20 cellular contexts compared by ENCODE assay signal in genomic region chr5:14223372-14223771, GRCh38.
DNase-seq lines count a peak whose midpoint lies in the region; ATAC-seq, FAIRE-seq and TF ChIP-seq lines count a peak whose summit lies in the region.
"Had no signal": no experiment of that assay in that cellular context is flagged by ENCODE, and none has a peak within 500 bp of the region (broad histone marks: within the 10 kb centered on the region; RNA-seq: fewer than 3 reads in every experiment).

No MANE protein-coding gene starts in this region.

- peak; percentile 35 for DNase-seq in NK-92 treated with Interleukin-12 subunit alpha and Interleukin-12 subunit beta, amount 100 ng/mL, for 24 hours (lab: John Stamatoyannopoulos, UW)
- DNase-seq in NK-92 (lab: John Stamatoyannopoulos, UW; ENCODE audit: unreplicated experiment) (no peak), GM12878 (ENCODE audit: low read depth, low spot score) (no peak), nephron progenitor cell (no peak), HAP-1 (ENCODE audit: low spot score in 2 of 2) (no peak), ecto neural progenitor cell (ENCODE audit: low spot score) (no peak)
- DNase-seq in stimulated activated CD4-positive, alpha-beta T cell treated with anti-CD3 and anti-CD28 coated beads, Interleukin-2, amount 100 ng/mL, for 24 hours = no peak
- DNase-seq: adrenal gland; CD8-positive, alpha-beta memory T cell; heart left ventricle; left colon; naive thymus-derived CD4-positive, alpha-beta T cell; NCI-H1105 treated with DMSO at 0.1 percent for 48 hours; OCI-M1; retina; stimulated activated CD4-positive, alpha-beta T cell treated with anti-CD3 and anti-CD28 coated beads, Interleukin-2, amount 100 ng/mL, for 48 hours had no signal

- POLR2A ChIA-PET in GM12878 (lab: Charles Lee) = interaction anchor here (0.6 to 1.8 kb wide), 2 partner anchors 10 to 52 kb away, joined by 3 to 4 read pairs; no protein-coding TSS in a partner anchor

- H3K4me2 ChIP-seq in GM12878 (ENCODE audit: control insufficient read depth, insufficient read depth) = no peak overlapping the region

- H3K4me3 ChIP-seq in GM12878 = no peak overlapping the region
- no peak overlapping the region for H3K4me3 ChIP-seq in HAP-1
- H3K4me3 ChIP-seq: adrenal gland, esophagus muscularis mucosa, heart left ventricle had no signal

- peaks cover 70% of the 10 kb centered on the region for H3K79me2 ChIP-seq in GM12878 (ENCODE audit: control insufficient read depth, insufficient read depth, low read length)

- SMC1A ChIA-PET in GM12878 (lab: Charles Lee; ENCODE audit: uncharacterized antibody, unreplicated experiment) = interaction anchor here (1.1 to 5.4 kb wide), 2 partner anchors 14 to 17 kb away, joined by 3 to 18 read pairs; no protein-coding TSS in a partner anchor

- RAD21 ChIA-PET in GM12878 (lab: Charles Lee; ENCODE audit: unreplicated experiment) = no interaction called here

- TF ChIP-seq POLR2A in GM12878 (IDR thresholded peaks at IDR 0.05; ENCODE audit: low read depth, low read length) = no peak

- H3K36me3 ChIP-seq in GM12878 (ENCODE audit: control insufficient read depth in 2 of 2, insufficient read depth in 2 of 2, low read length in 1 of 2) (peaks cover 0 to 1% of the 10 kb centered on the region in 2 experiments; a peak in 3 of 4 replicates), HAP-1 (replicated peaks) (no peaks in the 10 kb centered on the region)
- H3K36me3 ChIP-seq: adrenal gland, esophagus muscularis mucosa, heart left ventricle had no signal

- TF ChIP-seq EP300 in GM12878 (IDR thresholded peaks at IDR 0.05; ENCODE audit: borderline replicate concordance in 1 of 2, control insufficient read depth in 1 of 2, low read depth in 2 of 2, low read length in 2 of 2) = no peak

- H3K27me3 ChIP-seq in GM12878 (replicated peaks in 1 of 2; ENCODE audit: control insufficient read depth in 2 of 2, insufficient read depth in 2 of 2, low read length in 1 of 2) (no peaks in the 10 kb centered on the region), HAP-1 (ENCODE audit: low read depth) (no peaks in the 10 kb centered on the region)
- H3K27me3 ChIP-seq: adrenal gland, esophagus muscularis mucosa, heart left ventricle had no signal

- BruUV-seq in GM12878 (replicated peaks; lab: Mats Ljungman, UMichigan) = no TSS peak

- WGBS in GM12878 (ENCODE audit: insufficient coverage, insufficient replicate concordance, low lambda C conversion rate, missing lambda C conversion rate) = 0% methylated on average over 6 of the region's 6 CpGs

- ATAC-seq in GM12878 = no peak; the same call in 2 of the 3 replicates
- ATAC-seq: naive thymus-derived CD4-positive, alpha-beta T cell had no signal

- H3K27ac ChIP-seq in GM12878 (ENCODE audit: control insufficient read depth, insufficient read depth) = no peak overlapping the region
- H3K27ac ChIP-seq: 22Rv1, adrenal gland, VCaP had no signal

- no peak overlapping the region for H3K9ac ChIP-seq in GM12878 (ENCODE audit: control insufficient read depth, insufficient read depth, low read length)

- no peak for TF ChIP-seq CTCF in GM12878 (IDR thresholded peaks at IDR 0.05 in 2 of 3, conservative IDR thresholded peaks at IDR 0.05 in 1 of 3; ENCODE audit: control insufficient read depth in 2 of 3, extremely low read depth in 1 of 3, insufficient read depth in 1 of 3, low read depth in 3 of 3, low read length in 3 of 3)
- TF ChIP-seq CTCF in nephron progenitor cell (IDR thresholded peaks at IDR 0.05) = no peak

- H3K27me3 Mint-ChIP-seq in IgD-negative memory B cell = no peaks in the 10 kb centered on the region
- H3K27me3 Mint-ChIP-seq in nephron progenitor cell (ENCODE audit: low read depth, poor library complexity) = no peaks in the 10 kb centered on the region

- peak overlapping the region in 2 of 4 donors; percentile 20 to 87 for H3K4me3 Mint-ChIP-seq in IgD-negative memory B cell
- no peak overlapping the region for H3K4me3 Mint-ChIP-seq in nephron progenitor cell

- H3K4me1 ChIP-seq in GM12878 (ENCODE audit: control insufficient read depth, insufficient read depth, low read length) = peaks cover 35% of the 10 kb centered on the region
- H3K4me1 ChIP-seq in HAP-1 = no peaks in the 10 kb centered on the region; the same call in 1 of the 2 replicates

- intact Hi-C loops in GM12878 (cut with micrococcal nuclease; ENCODE audit: unreplicated experiment) = no loop called here

- in situ Hi-C loops in GM12878 (cut with MboI) (no loop called here), HAP-1 (cut with MboI; ENCODE audit: low sequenced_read_pairs) (no loop called here)

- no peaks in the 10 kb centered on the region for H3K9me3 Mint-ChIP-seq in IgD-negative memory B cell
- H3K9me3 Mint-ChIP-seq in nephron progenitor cell = no peaks in the 10 kb centered on the region

- H3K36me3 Mint-ChIP-seq in IgD-negative memory B cell (peaks cover 2% of the 10 kb centered on the region), nephron progenitor cell (ENCODE audit: low read depth) (peaks cover 25% of the 10 kb centered on the region)
- H3K36me3 Mint-ChIP-seq: CD8-positive, alpha-beta memory T cell had no signal

- H3K9me3 ChIP-seq in GM12878 (replicated peaks; ENCODE audit: control insufficient read depth, insufficient read depth, low read length) (no peaks in the 10 kb centered on the region), HAP-1 (no peaks in the 10 kb centered on the region)
- H3K9me3 ChIP-seq: adrenal gland, esophagus muscularis mucosa, heart left ventricle had no signal

- H2AFZ ChIP-seq in GM12878 (ENCODE audit: control insufficient read depth, low read depth, low read length) = no peak overlapping the region

- no peaks in the 10 kb centered on the region for H4K20me1 ChIP-seq in GM12878 (ENCODE audit: control insufficient read depth, insufficient read depth)

- H3K27ac Mint-ChIP-seq in IgD-negative memory B cell = peak overlapping the region in 2 of 3 donors; percentile 1 to 40
- peak overlapping the region; percentile 92 for H3K27ac Mint-ChIP-seq in nephron progenitor cell

- CTCF ChIA-PET in GM12878 (lab: Yijun Ruan, JAX) = no interaction called here

- H3K4me1 Mint-ChIP-seq in IgD-negative memory B cell = peaks cover 69 to 82% (median 75%) of the 10 kb centered on the region in 3 donors
- H3K4me1 Mint-ChIP-seq in nephron progenitor cell = peaks cover 78% of the 10 kb centered on the region

- no peak for TF ChIP-seq RAD21 in GM12878 (IDR thresholded peaks at IDR 0.05; ENCODE audit: insufficient read depth, low read depth, low read length)

- no peak for FAIRE-seq in GM12878 (lab: Jason Lieb, UNC)

TF ChIP-seq in GM12878, 131 proteins besides CTCF, POLR2A, EP300 and RAD21:
- TF ChIP-seq CHD2 (IDR thresholded peaks at IDR 0.05; ENCODE audit: borderline replicate concordance, low read depth, low read length) = no peak
- no peak for TF ChIP-seq NFIC (IDR thresholded peaks at IDR 0.05; ENCODE audit: low read depth, low read length)
- no peak for TF ChIP-seq CEBPB (IDR thresholded peaks at IDR 0.05; ENCODE audit: borderline replicate concordance in 1 of 2, low read depth in 2 of 2, low read length in 2 of 2)
- no peak for TF ChIP-seq POLR2AphosphoS2 (IDR thresholded peaks at IDR 0.05; ENCODE audit: low read depth, low read length)
- TF ChIP-seq CBFB (IDR thresholded peaks at IDR 0.05; ENCODE audit: low read depth) = no peak
- TF ChIP-seq BCL11A (IDR thresholded peaks at IDR 0.05; ENCODE audit: low read depth, low read length) = no peak
- 0 out of 2 replicates have a peak, but pooled peaks have one; percentile 10 for TF ChIP-seq IKZF1 (conservative IDR thresholded peaks at IDR 0.05)
- 0 out of 4 replicates have a peak, but pooled peaks of 1 of the 2 experiments have one; percentile 11 for TF ChIP-seq IKZF2 (IDR thresholded peaks at IDR 0.05)
- no peak for TF ChIP-seq RBBP5 (conservative IDR thresholded peaks at IDR 0.05)
TF ChIP-seq in GM12878: peak in this region for 2.
